7 cellular contexts compared by ENCODE assay signal in genomic region chr7:15326044-15326644, GRCh38.
DNase-seq lines count a peak whose midpoint lies in the region; ATAC-seq and TF ChIP-seq lines count a peak whose summit lies in the region.

No MANE protein-coding gene starts in this region.

- H4K91ac ChIP-seq in mesenchymal stem cell (ENCODE audit: low read length), result no peak overlapping the region

- CTCF ChIA-PET in GM10248 (lab: Yijun Ruan, JAX), result interaction anchor here (0.9 to 3.9 kb wide), 5 partner anchors 8 to 395 kb away, joined by 3 to 17 read pairs (median 3); no protein-coding TSS in a partner anchor
- CTCF ChIA-PET in activated CD8-positive, alpha-beta memory T cell treated with anti-CD3 and anti-CD28 coated beads, Interleukin-2, amount 10 ng/mL, durations not matched to agents 7 days and 5 days (lab: Charles Lee), result interaction anchor here (1.0 kb wide), 1 partner anchor 744 kb away, joined by 3 read pairs; no protein-coding TSS in a partner anchor

- TF ChIP-seq CTCF in GM10248 (IDR thresholded peaks at IDR 0.05; ENCODE audit: control extremely low read depth, extremely low read depth, low read depth, missing control alignments) (no peak), astrocyte of the spinal cord (IDR thresholded peaks at IDR 0.05; ENCODE audit: low read depth, low read length) (peak; percentile 54)

- H3K14ac ChIP-seq in mesenchymal stem cell (ENCODE audit: low read length in 2 of 2), result no peak overlapping the region

- no peak overlapping the region for H2BK5ac ChIP-seq in mesenchymal stem cell (ENCODE audit: low read depth, low read length, poor library complexity, severe bottlenecking)

- H3K18ac ChIP-seq in mesenchymal stem cell (ENCODE audit: low read depth in 1 of 2, low read length in 2 of 2), result no peak overlapping the region

- H2AFZ ChIP-seq in mesenchymal stem cell (ENCODE audit: low read depth, low read length), result no peak overlapping the region

- in situ Hi-C loops in astrocyte of the spinal cord (cut with HindIII; ENCODE audit: low sequenced_read_pairs), result no loop called here

- H3K27ac Mint-ChIP-seq in activated CD8-positive, alpha-beta memory T cell treated with anti-CD3 and anti-CD28 coated beads, Interleukin-2, amount 10 ng/mL, durations not matched to agents 7 days and 5 days, result no peak overlapping the region

- H3K4me2 ChIP-seq in mesenchymal stem cell (ENCODE audit: low read length, poor library complexity, severe bottlenecking), result no peak overlapping the region

- H3K27me3 Mint-ChIP-seq in activated CD8-positive, alpha-beta memory T cell treated with anti-CD3 and anti-CD28 coated beads, Interleukin-2, amount 10 ng/mL, durations not matched to agents 7 days and 5 days, result no peaks in the 10 kb centered on the region

- H3K27me3 ChIP-seq in mesenchymal stem cell (ENCODE audit: control insufficient read depth in 1 of 2, insufficient read depth in 1 of 2, low read length in 2 of 2), result no peaks in the 10 kb centered on the region

- ATAC-seq in HG02623 (IDR thresholded peaks at IDR 0.05; ENCODE audit: unreplicated experiment), result no peak
- no peak for ATAC-seq in activated CD8-positive, alpha-beta memory T cell treated with anti-CD3 and anti-CD28 coated beads, Interleukin-2, amount 10 ng/mL, durations not matched to agents 7 days and 5 days

- H3K4me3 ChIP-seq in astrocyte of the spinal cord (ENCODE audit: low read depth, low read length) (no peak overlapping the region), mesenchymal stem cell (ENCODE audit: insufficient read depth in 1 of 2, low read depth in 1 of 2, low read length in 2 of 2) (no peak overlapping the region)

- POLR2A ChIA-PET in GM10248 (lab: Yijun Ruan, JAX), result no interaction called here

- DNase-seq in GM10248 (ENCODE audit: extremely low spot score), result peak; percentile 2
- peak; percentile 56 for DNase-seq in NCI-H1105 treated with DMSO at 0.1 percent for 48 hours (lab: John Stamatoyannopoulos, UW)
- peak; percentile 50 for DNase-seq in astrocyte of the spinal cord (ENCODE audit: low read depth, low spot score)
- peak; percentile 50 for DNase-seq in mesenchymal stem cell
- no peak for DNase-seq in GF-D8 (lab: John Stamatoyannopoulos, UW)
- DNase-seq in activated CD8-positive, alpha-beta memory T cell treated with anti-CD3 and anti-CD28 coated beads, Interleukin-2, amount 10 ng/mL, durations not matched to agents 7 days and 5 days, result no peak

- no peaks in the 10 kb centered on the region for H3K4me1 Mint-ChIP-seq in activated CD8-positive, alpha-beta memory T cell treated with anti-CD3 and anti-CD28 coated beads, Interleukin-2, amount 10 ng/mL, durations not matched to agents 7 days and 5 days

- H3K27ac ChIP-seq in mesenchymal stem cell (ENCODE audit: low read length, poor library complexity, severe bottlenecking), result no peak overlapping the region

- 71% methylated on average over 3 of the region's 3 CpGs for WGBS in mesenchymal stem cell

- H3K4me3 Mint-ChIP-seq in activated CD8-positive, alpha-beta memory T cell treated with anti-CD3 and anti-CD28 coated beads, Interleukin-2, amount 10 ng/mL, durations not matched to agents 7 days and 5 days, result no peak overlapping the region

- H2AK5ac ChIP-seq in mesenchymal stem cell (ENCODE audit: low read length, severe bottlenecking), result no peak overlapping the region

- H2BK120ac ChIP-seq in mesenchymal stem cell (ENCODE audit: low read depth, low read length), result no peak overlapping the region

- no peaks in the 10 kb centered on the region for H3K36me3 Mint-ChIP-seq in activated CD8-positive, alpha-beta memory T cell treated with anti-CD3 and anti-CD28 coated beads, Interleukin-2, amount 10 ng/mL, durations not matched to agents 7 days and 5 days

- no peaks in the 10 kb centered on the region for H3K9me3 ChIP-seq in mesenchymal stem cell (ENCODE audit: control insufficient read depth, low read length)

- H3K36me3 ChIP-seq in mesenchymal stem cell (ENCODE audit: control insufficient read depth in 1 of 2, insufficient read depth in 2 of 2, low read depth in 1 of 2, low read length in 2 of 2), result no peaks in the 10 kb centered on the region

- no peak overlapping the region for H2BK12ac ChIP-seq in mesenchymal stem cell (ENCODE audit: low read length in 2 of 2)

- no peak overlapping the region for H2BK15ac ChIP-seq in mesenchymal stem cell (ENCODE audit: low read depth, poor library complexity, severe bottlenecking)

- no peaks in the 10 kb centered on the region for H3K4me1 ChIP-seq in mesenchymal stem cell (ENCODE audit: control insufficient read depth, insufficient read depth, low read depth, low read length)

- H3K9ac ChIP-seq in mesenchymal stem cell (ENCODE audit: low read length), result peak overlapping the region; percentile 8

- no peak overlapping the region for H3K23ac ChIP-seq in mesenchymal stem cell (ENCODE audit: low read length in 2 of 2)

- H3K79me1 ChIP-seq in mesenchymal stem cell (replicated peaks; ENCODE audit: low read length, poor library complexity, severe bottlenecking), result no peaks in the 10 kb centered on the region

- no peak overlapping the region for H3K4ac ChIP-seq in mesenchymal stem cell (ENCODE audit: low read depth in 1 of 2, low read length in 2 of 2)

- no peak overlapping the region for H4K8ac ChIP-seq in mesenchymal stem cell (ENCODE audit: low read length)

- H3K9me3 Mint-ChIP-seq in activated CD8-positive, alpha-beta memory T cell treated with anti-CD3 and anti-CD28 coated beads, Interleukin-2, amount 10 ng/mL, durations not matched to agents 7 days and 5 days (ENCODE audit: low read depth), result no peaks in the 10 kb centered on the region

Comparison
In these comparisons a context has a peak if more than half of its experiments do, and no peak if none do; other contexts are left out.
1. DNase-seq: peak in GM10248 (single experiment), NCI-H1105 treated with DMSO at 0.1 percent for 48 hours (single experiment), astrocyte of the spinal cord (single experiment) and mesenchymal stem cell (single experiment); none in GF-D8 (single experiment) and activated CD8-positive, alpha-beta memory T cell treated with anti-CD3 and anti-CD28 coated beads, Interleukin-2, amount 10 ng/mL, durations not matched to agents 7 days and 5 days (single experiment).